Comparison of ENCODE assay signal across 24 cellular contexts in the genomic region with DNA sequence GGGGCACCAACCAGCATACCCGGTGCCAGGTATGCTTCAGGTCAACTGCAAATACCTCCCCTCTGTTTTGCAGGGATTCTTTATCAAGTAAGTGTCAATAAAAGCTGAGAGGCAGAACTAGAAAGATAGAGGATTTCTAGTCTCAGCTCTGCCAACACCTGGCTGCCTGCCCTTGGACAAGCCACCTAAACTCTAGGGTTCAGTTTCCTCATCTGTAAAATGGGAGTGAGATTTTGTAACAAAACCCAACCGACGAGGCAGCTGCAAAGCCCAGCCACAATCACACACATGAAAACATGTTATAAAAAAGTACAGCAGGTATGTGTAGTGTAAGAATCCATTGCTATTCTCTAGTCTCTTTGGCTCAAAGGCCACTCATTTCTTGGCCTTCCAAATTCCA. TPM values are rescaled to one million over a fixed set of nuclear protein-coding genes. Genes with fewer than 3 reads are reported as not detected.
DNase-seq lines count a peak whose midpoint lies in the region; ATAC-seq, FAIRE-seq and TF ChIP-seq lines count a peak whose summit lies in the region.
"Had no signal": no experiment of that assay in that cellular context is flagged by ENCODE, and none has a peak within 500 bp of the region (broad histone marks: within the 10 kb centered on the region; RNA-seq: fewer than 3 reads in every experiment).

No MANE protein-coding gene starts in this region.

- no TSS peak for BruUV-seq in K562 (replicated peaks; lab: Mats Ljungman, UMichigan)

- H3K27me3 ChIP-seq in heart right ventricle (no peaks in the 10 kb centered on the region), K562 (ENCODE audit: control insufficient read depth in 2 of 2, insufficient read depth in 2 of 2, low read length in 2 of 2) (no peaks in the 10 kb centered on the region), aorta (ENCODE audit: control insufficient read depth in 1 of 2, insufficient read depth in 2 of 2, low read length in 1 of 2) (no peaks in the 10 kb centered on the region)
- H3K27me3 ChIP-seq: BLaER1, Peyer's patch, SJCRH30 had no signal

- H3K4me1 Mint-ChIP-seq in nephron: peaks cover 70% of the 10 kb centered on the region
- peaks cover 72% of the 10 kb centered on the region for H3K4me1 Mint-ChIP-seq in stimulated activated effector memory CD8-positive, alpha-beta T cell treated with anti-CD3 and anti-CD28 coated beads, Interleukin-12 subunit alpha, Interleukin-12 subunit beta, amount 100 ng/mL, for 72 hours

- peaks cover 87% of the 10 kb centered on the region for H3K36me3 Mint-ChIP-seq in nephron (ENCODE audit: low read depth)
- peaks cover 93% of the 10 kb centered on the region for H3K36me3 Mint-ChIP-seq in stimulated activated effector memory CD8-positive, alpha-beta T cell treated with anti-CD3 and anti-CD28 coated beads, Interleukin-12 subunit alpha, Interleukin-12 subunit beta, amount 100 ng/mL, for 72 hours

- peaks cover 0 to 90% (median 21%) of the 10 kb centered on the region in 9 donors for H3K36me3 ChIP-seq in heart right ventricle
- peaks cover 92% of the 10 kb centered on the region for H3K36me3 ChIP-seq in K562 (ENCODE audit: control insufficient read depth, insufficient read depth, low read length)
- H3K36me3 ChIP-seq in aorta (ENCODE audit: control insufficient read depth in 1 of 2, insufficient read depth in 2 of 2, low read length in 1 of 2): peaks cover 4 to 8% of the 10 kb centered on the region in 2 donors

- no peak overlapping the region for H2AFZ ChIP-seq in K562 (ENCODE audit: low read depth, low read length)

- no peak overlapping the region for H3K4me3 Mint-ChIP-seq in nephron
- H3K4me3 Mint-ChIP-seq in stimulated activated effector memory CD8-positive, alpha-beta T cell treated with anti-CD3 and anti-CD28 coated beads, Interleukin-12 subunit alpha, Interleukin-12 subunit beta, amount 100 ng/mL, for 72 hours: no peak overlapping the region

- POLR2A ChIA-PET in K562 (lab: Yijun Ruan, JAX): interaction anchor here (0.6 to 5.3 kb wide), 2 partner anchors 12 to 22 kb away, joined by 3 to 43 read pairs; no protein-coding TSS in a partner anchor

- peaks cover 24% of the 10 kb centered on the region for H4K20me1 ChIP-seq in K562 (replicated peaks; ENCODE audit: control insufficient read depth, insufficient read depth, low read length)

- ATAC-seq in heart right ventricle (no peak), Right ventricle myocardium inferior (no peak), K562 (no peak), aorta (ENCODE audit: low FRiP score) (no peak)
- no peak for ATAC-seq in stimulated activated effector memory CD8-positive, alpha-beta T cell treated with anti-CD3 and anti-CD28 coated beads, Interleukin-12 subunit alpha, Interleukin-12 subunit beta, amount 100 ng/mL, for 72 hours
- ATAC-seq: HCT116 had no signal

- DNase-seq in heart right ventricle (no peak), Right ventricle myocardium inferior (ENCODE audit: missing footprints) (no peak), K562 (ENCODE audit: extremely low read depth in 1 of 4, low spot score in 3 of 4) (no peak), aorta (no peak)
- no peak for DNase-seq in stimulated activated effector memory CD8-positive, alpha-beta T cell treated with anti-CD3 and anti-CD28 coated beads, Interleukin-12 subunit alpha, Interleukin-12 subunit beta, amount 100 ng/mL, for 72 hours (ENCODE audit: low spot score in 2 of 2)
- DNase-seq in activated naive CD4-positive, alpha-beta T cell (lab: John Stamatoyannopoulos, UW): no peak
- DNase-seq: CD4-positive, CD25-positive, alpha-beta regulatory T cell; DMS153; NCI-H1092; NCI-H1417 treated with DMSO at 0.1 percent for 48 hours; NCI-H187; NCI-H2081 treated with DMSO at 0.1 percent for 48 hours; NCI-H2171 treated with DMSO at 0.1 percent for 48 hours; NCI-H345; NCI-H510A treated with DMSO at 0.1 percent for 48 hours; Peyer's patch; SJCRH30 had no signal

- H3K9me3 ChIP-seq in heart right ventricle (no peaks in the 10 kb centered on the region), K562 (replicated peaks; ENCODE audit: control insufficient read depth, insufficient read depth, low read depth, low read length) (no peaks in the 10 kb centered on the region), aorta (ENCODE audit: control insufficient read depth, low read length) (no peaks in the 10 kb centered on the region)
- H3K9me3 ChIP-seq: BLaER1, Peyer's patch, SJCRH30 had no signal

- H3K27ac ChIP-seq in heart right ventricle: peak overlapping the region in 6 of 10 donors; percentile 58 to 86 (median 74)
- H3K27ac ChIP-seq in K562 (ENCODE audit: extremely low read depth, low read depth, low read length): no peak overlapping the region
- no peak overlapping the region for H3K27ac ChIP-seq in aorta (ENCODE audit: low read depth in 1 of 2, low read length in 2 of 2)
- H3K27ac ChIP-seq: BLaER1, Peyer's patch, SJCRH30 had no signal

- no peaks in the 10 kb centered on the region for H3K9me3 Mint-ChIP-seq in nephron
- no peaks in the 10 kb centered on the region for H3K9me3 Mint-ChIP-seq in stimulated activated effector memory CD8-positive, alpha-beta T cell treated with anti-CD3 and anti-CD28 coated beads, Interleukin-12 subunit alpha, Interleukin-12 subunit beta, amount 100 ng/mL, for 72 hours
- H3K9me3 Mint-ChIP-seq: IgD-negative memory B cell had no signal

- peaks cover 3% of the 10 kb centered on the region for H3K9me1 ChIP-seq in K562 (ENCODE audit: control insufficient read depth, insufficient read depth, low read length)

- TF ChIP-seq CTCF in heart right ventricle (IDR thresholded peaks at IDR 0.05): no peak
- TF ChIP-seq CTCF in K562 (IDR thresholded peaks at IDR 0.05 in 2 of 3, conservative IDR thresholded peaks at IDR 0.05 in 1 of 3; ENCODE audit: insufficient read depth in 2 of 3, low read depth in 1 of 3, low read length in 3 of 3): no peak
- no peak for TF ChIP-seq CTCF in nephron (IDR thresholded peaks at IDR 0.05; ENCODE audit: unreplicated experiment in 3 of 3)

- intact Hi-C loops in heart right ventricle (cut with DNase I): loop anchor here in 2 of 10 donors (5.0 to 10.0 kb wide), 2 partner anchors 36 to 63 kb away; no protein-coding TSS in a partner anchor
- intact Hi-C loops in Right ventricle myocardium inferior (cut with DNase I): loop anchor here (2.0 kb wide), 3 partner anchors 17 to 123 kb away; no protein-coding TSS in a partner anchor
- intact Hi-C loops in K562 (cut with micrococcal nuclease): no loop called here
- intact Hi-C loops in aorta (cut with DNase I): no loop called here

- in situ Hi-C loops in K562 (cut with MboI): no loop called here

- no peak for TF ChIP-seq RAD21 in K562 (CRISPR knock-in tag; conservative IDR thresholded peaks at IDR 0.05 in 1 of 2, IDR thresholded peaks at IDR 0.05 in 1 of 2)

- no peak overlapping the region; a peak in 1 of 4 replicates for H3K9ac ChIP-seq in K562 (ENCODE audit: insufficient read depth in 1 of 2, low read depth in 2 of 2, low read length in 2 of 2)
- H3K9ac ChIP-seq: BLaER1 had no signal

- H3K4me1 ChIP-seq in heart right ventricle (peaks cover 0 to 82% (median 49%) of the 10 kb centered on the region in 9 donors), K562 (replicated peaks in 1 of 2; ENCODE audit: control insufficient read depth in 2 of 2, insufficient read depth in 2 of 2, low read length in 2 of 2) (peaks cover 20 to 36% of the 10 kb centered on the region in 2 experiments; a peak in 4 of 5 replicates), aorta (ENCODE audit: control insufficient read depth in 1 of 2, insufficient read depth in 2 of 2, low read length in 2 of 2) (peaks cover 1 to 3% of the 10 kb centered on the region in 2 donors)
- H3K4me1 ChIP-seq: SJCRH30 had no signal

- H3K79me2 ChIP-seq in K562 (ENCODE audit: control insufficient read depth, insufficient read depth, low read length): peaks cover 82% of the 10 kb centered on the region

- H3K4me2 ChIP-seq in K562 (ENCODE audit: insufficient read depth, low read length): no peak overlapping the region
- H3K4me2 ChIP-seq: BLaER1 had no signal

- TF ChIP-seq EP300 in K562 (IDR thresholded peaks at IDR 0.05; ENCODE audit: low read length): no peak

- peaks cover 3% of the 10 kb centered on the region for H3K27me3 Mint-ChIP-seq in nephron (ENCODE audit: low read depth)
- H3K27me3 Mint-ChIP-seq: CD4-positive, CD25-positive, alpha-beta regulatory T cell; IgD-negative memory B cell had no signal

- CTCF ChIA-PET in K562 (lab: Yijun Ruan, JAX; ENCODE audit: low intra/inter-chr PET ratio): no interaction called here

- no peak for TF ChIP-seq POLR2A in K562 (conservative IDR thresholded peaks at IDR 0.05)

- FAIRE-seq in K562 (lab: Jason Lieb, UNC): no peak
- FAIRE-seq: A204.1, GM19239, H1 had no signal

- H3K27ac Mint-ChIP-seq in nephron: peak overlapping the region in 2 of 3 experiments; percentile 47 to 82
- peak overlapping the region; percentile 18 for H3K27ac Mint-ChIP-seq in stimulated activated effector memory CD8-positive, alpha-beta T cell treated with anti-CD3 and anti-CD28 coated beads, Interleukin-12 subunit alpha, Interleukin-12 subunit beta, amount 100 ng/mL, for 72 hours
- H3K27ac Mint-ChIP-seq: IgD-negative memory B cell had no signal

- 86% methylated on average over 3 of the region's 3 CpGs for WGBS in heart right ventricle, 2 donors
- WGBS in K562 (ENCODE audit: insufficient coverage, low coverage, missing lambda C conversion rate): 89% methylated on average over 3 of the region's 3 CpGs
- WGBS in aorta, 2 donors: 89 to 94% methylated on average over 3 of the region's 3 CpGs

- H3K4me3 ChIP-seq in heart right ventricle (no peak overlapping the region), K562 (no peak overlapping the region), aorta (ENCODE audit: low read length in 2 of 2) (no peak overlapping the region)
- H3K4me3 ChIP-seq: BLaER1, Peyer's patch, SJCRH30 had no signal

RNA-seq across cellular contexts. Expression of a gene that starts 8.2 kb away (rescaled TPM):
- total RNA-seq in heart right ventricle: 10 to 100 TPM; 33.7 to 71.9 (median 52.8) TPM
- 10 to 100 TPM; 17.6 to 58.8 TPM for polyA plus RNA-seq in heart right ventricle
- 53.6 TPM for total RNA-seq in Right ventricle myocardium inferior
- total RNA-seq in K562 (2011; cell fraction: chromatin; rRNA removed; ENCODE audit: low replicate concordance): 55.7 and 82.4 TPM in 2 replicates
- total RNA-seq in K562 (2011; cell fraction: nucleolus; rRNA removed): 34.6 and 49.5 TPM in 2 replicates
- 48.8 and 81.9 TPM in 2 replicates for total RNA-seq in K562 (2011; cell fraction: nucleoplasm; rRNA removed)
- total RNA-seq in K562 (2014; rRNA removed): 23.8 and 36.9 TPM in 2 replicates
- 33.8 and 44.0 TPM in 2 replicates for total RNA-seq in K562 (2014; rRNA removed; fragmentation: Illumina TruSeq; extraction: Trizol)
- 39.8 and 45.1 TPM in 2 replicates for total RNA-seq in K562 (2015; rRNA removed; fragmentation: Illumina TruSeq; extraction: Trizol)
- total RNA-seq in K562 (2021): 102 and 106 TPM in 2 replicates
- 17.6 and 43.9 TPM in 2 replicates for polyA plus RNA-seq in K562 (2011; rRNA removed)
- polyA plus RNA-seq in K562 (2011; cell fraction: cytosol; rRNA removed): 18.4 and 40.7 TPM in 2 replicates
- 39.0 and 40.4 TPM in 2 replicates for polyA plus RNA-seq in K562 (2011; cell fraction: nucleus; rRNA removed)
- polyA plus RNA-seq in K562 (2012): 79.9 and 107 TPM in 2 replicates
- polyA plus RNA-seq in K562 (2014; fragmentation: Illumina TruSeq; extraction: Trizol): 107 and 108 TPM in 2 replicates
- polyA plus RNA-seq in K562 (2014; fragmentation: Nextera tagmentation; extraction: Ambion mirVana): 1 to 10 TPM; 8.7 TPM
- 51.4 and 68.8 TPM in 2 replicates for polyA plus RNA-seq in K562 (2014; rRNA removed)
- 13.2 and 17.4 TPM in 2 replicates for polyA minus RNA-seq in K562 (2011; rRNA and poly(A)+ RNA removed)
- polyA minus RNA-seq in K562 (2011; cell fraction: cytosol; rRNA and poly(A)+ RNA removed): 21.6 and 33.8 TPM in 2 replicates
- polyA minus RNA-seq in K562 (2011; cell fraction: nucleus; rRNA and poly(A)+ RNA removed): 9.7 and 14.1 TPM in 2 replicates
- 10 to 100 TPM; 73.8 to 83.4 TPM for total RNA-seq in aorta
- polyA plus RNA-seq in aorta: 10 to 100 TPM; 43.7 to 57.7 TPM

Comparison
In these comparisons a context has a peak if more than half of its experiments do, and no peak if none do; other contexts are left out.
1. H3K27ac ChIP-seq: peak in heart right ventricle (6 of 10); none in K562 (single experiment) and aorta (0 of 2).